ENCODE assay signal across 8 cellular contexts in genomic region chr10:22611425-22612111, GRCh38.
A peak's percentile ranks its signal among the peaks of the same experiment; 100 is the strongest.
DNase-seq lines count a peak whose midpoint lies in the region; ATAC-seq and TF ChIP-seq lines count a peak whose summit lies in the region.

No MANE protein-coding gene starts in this region.

- H3K4me2 ChIP-seq in DOHH2 (ENCODE audit: low read length): peak overlapping the region; percentile 49
- no peak overlapping the region for H3K4me2 ChIP-seq in PC-9

- intact Hi-C loops in activated B cell treated with CpG ODN at 0.5 μM for 24 hours (cut with micrococcal nuclease) (no loop called here), PC-9 (cut with micrococcal nuclease; ENCODE audit: unreplicated experiment) (loop anchor here (1.0 kb wide), 1 partner anchor 10 kb away; no protein-coding TSS in a partner anchor)

- peak overlapping the region; percentile 33 for H3K4me3 ChIP-seq in DOHH2 (ENCODE audit: low read length)
- H3K4me3 ChIP-seq in PC-9: no peak overlapping the region

- ATAC-seq in GM21529 (IDR thresholded peaks at IDR 0.05; ENCODE audit: unreplicated experiment) (peak; percentile 41), activated B cell treated with CpG ODN at 0.5 μM for 24 hours (ENCODE audit: low read depth) (peak; percentile 51), GM19455 (IDR thresholded peaks at IDR 0.05; ENCODE audit: unreplicated experiment) (no peak)

- peaks cover 15% of the 10 kb centered on the region for H3K36me3 ChIP-seq in DOHH2 (ENCODE audit: control insufficient read depth, low read length)
- H3K36me3 ChIP-seq in PC-9 (ENCODE audit: low read depth): no peaks in the 10 kb centered on the region

- POLR2A ChIA-PET in activated B cell treated with CpG ODN at 0.5 μM for 24 hours (lab: Charles Lee) (interaction anchor here (1.1 to 2.6 kb wide), 7 partner anchors 11 to 357 kb away, joined by 3 to 17 read pairs (median 8); partner anchors contain the start of gene PIP4K2A), PC-9 (lab: Charles Lee; ENCODE audit: unreplicated experiment) (interaction anchor here (0.7 kb wide), 1 partner anchor 250 kb away, joined by 11 read pairs; no protein-coding TSS in a partner anchor)

- H3K9me3 Mint-ChIP-seq in activated B cell treated with CpG ODN at 0.5 μM for 24 hours (peaks cover 2% of the 10 kb centered on the region), progenitor cell of endocrine pancreas (ENCODE audit: low read depth) (peaks cover 4% of the 10 kb centered on the region)

- peak overlapping the region; percentile 87 for H3K27ac Mint-ChIP-seq in activated B cell treated with CpG ODN at 0.5 μM for 24 hours
- no peak overlapping the region for H3K27ac Mint-ChIP-seq in progenitor cell of endocrine pancreas

- H4K20me1 ChIP-seq in DOHH2 (ENCODE audit: control insufficient read depth, insufficient read depth, low read depth, low read length) (no peaks in the 10 kb centered on the region), PC-9 (ENCODE audit: insufficient read depth) (no peaks in the 10 kb centered on the region)

- peaks cover 58% of the 10 kb centered on the region for H3K79me2 ChIP-seq in DOHH2 (ENCODE audit: control insufficient read depth, low read length)
- H3K79me2 ChIP-seq in PC-9 (ENCODE audit: low read depth): no peaks in the 10 kb centered on the region

- H2AFZ ChIP-seq in PC-9: no peak overlapping the region

- peaks cover 2% of the 10 kb centered on the region; the same call in 1 of the 2 replicates for H3F3A ChIP-seq in DOHH2 (ENCODE audit: control insufficient read depth, insufficient read depth)
- no peaks in the 10 kb centered on the region for H3F3A ChIP-seq in PC-9 (ENCODE audit: insufficient read depth, low read depth)

- CTCF ChIA-PET in activated B cell treated with CpG ODN at 0.5 μM for 24 hours (lab: Charles Lee) (interaction anchor here (1.6 to 1.8 kb wide), 2 partner anchors 12 to 37 kb away, joined by 5 to 8 read pairs; no protein-coding TSS in a partner anchor), PC-9 (lab: Charles Lee) (no interaction called here)

- H3K27me3 Mint-ChIP-seq in activated B cell treated with CpG ODN at 0.5 μM for 24 hours (no peaks in the 10 kb centered on the region), progenitor cell of endocrine pancreas (no peaks in the 10 kb centered on the region)

- H3K4me3 Mint-ChIP-seq in activated B cell treated with CpG ODN at 0.5 μM for 24 hours (peak overlapping the region; percentile 65), progenitor cell of endocrine pancreas (ENCODE audit: low read depth) (no peak overlapping the region)

- peaks cover 89% of the 10 kb centered on the region for H3K4me1 ChIP-seq in DOHH2 (ENCODE audit: control insufficient read depth, low read length)
- no peaks in the 10 kb centered on the region for H3K4me1 ChIP-seq in PC-9 (replicated peaks; ENCODE audit: insufficient read depth)

- H3K9me3 ChIP-seq in DOHH2 (ENCODE audit: control insufficient read depth, insufficient read depth, low read length) (no peaks in the 10 kb centered on the region), PC-9 (ENCODE audit: insufficient read depth, low read depth) (no peaks in the 10 kb centered on the region)

- no peak for TF ChIP-seq CTCF in DOHH2 (IDR thresholded peaks at IDR 0.05; ENCODE audit: low read depth, low read length, poor library complexity, severe bottlenecking)
- no peak for TF ChIP-seq CTCF in activated B cell treated with CpG ODN at 0.5 μM for 24 hours (IDR thresholded peaks at IDR 0.05)
- TF ChIP-seq CTCF in PC-9 (conservative IDR thresholded peaks at IDR 0.05): no peak
- TF ChIP-seq CTCF in progenitor cell of endocrine pancreas (IDR thresholded peaks at IDR 0.05; ENCODE audit: unreplicated experiment): no peak

- H3K27me3 ChIP-seq in DOHH2 (ENCODE audit: control insufficient read depth, low read length): no peaks in the 10 kb centered on the region
- no peaks in the 10 kb centered on the region for H3K27me3 ChIP-seq in PC-9 (ENCODE audit: insufficient read depth, low read depth)

- peaks cover 43% of the 10 kb centered on the region for H3K36me3 Mint-ChIP-seq in activated B cell treated with CpG ODN at 0.5 μM for 24 hours (ENCODE audit: low read depth)
- peaks cover 19% of the 10 kb centered on the region for H3K36me3 Mint-ChIP-seq in progenitor cell of endocrine pancreas (ENCODE audit: insufficient read depth)

- H3K9me2 ChIP-seq in DOHH2 (replicated peaks; ENCODE audit: control insufficient read depth, low read length): no peaks in the 10 kb centered on the region
- no peaks in the 10 kb centered on the region for H3K9me2 ChIP-seq in PC-9 (ENCODE audit: insufficient read depth)

- DNase-seq in activated B cell treated with CpG ODN at 0.5 μM for 24 hours (no peak), NCI-H748 treated with DMSO at 0.1 percent for 48 hours (lab: John Stamatoyannopoulos, UW) (no peak), PC-9 (no peak), progenitor cell of endocrine pancreas (ENCODE audit: low spot score, unreplicated experiment) (no peak)
- peak; percentile 70 for DNase-seq in effector CD4-positive, alpha-beta T cell

- no peak overlapping the region for H3K27ac ChIP-seq in DOHH2 (ENCODE audit: low read depth, low read length)
- H3K27ac ChIP-seq in PC-9: no peak overlapping the region

- no TSS peak for BruUV-seq in PC-9 (replicated peaks; lab: Mats Ljungman, UMichigan)

- H3K4me1 Mint-ChIP-seq in activated B cell treated with CpG ODN at 0.5 μM for 24 hours: peaks cover 98% of the 10 kb centered on the region
- peaks cover 19% of the 10 kb centered on the region for H3K4me1 Mint-ChIP-seq in progenitor cell of endocrine pancreas (ENCODE audit: low read depth)
